ENCODE assay signal across 35 cellular contexts in genomic region chr10:62390497-62391176, GRCh38. TPM values are rescaled to one million over a fixed set of nuclear protein-coding genes. Genes with fewer than 3 reads are reported as not detected.
DNase-seq lines count a peak whose midpoint lies in the region; ATAC-seq, FAIRE-seq and TF ChIP-seq lines count a peak whose summit lies in the region.
"Had no signal": no experiment of that assay in that cellular context is flagged by ENCODE, and none has a peak within 500 bp of the region (broad histone marks: within the 10 kb centered on the region; RNA-seq: fewer than 3 reads in every experiment).

No MANE protein-coding gene starts in this region.

- in situ Hi-C loops in GM23248 (cut with MboI) (no loop called here), ACHN (cut with HindIII; ENCODE audit: low pct_ligation_motif_present, low pct_unique_long_range_greater_than_20kb, low sequenced_read_pairs) (no loop called here)

- no peaks in the 10 kb centered on the region for H3K36me3 ChIP-seq in GM23248 (ENCODE audit: low read depth)
- H3K36me3 ChIP-seq: esophagus squamous epithelium, heart left ventricle, lower lobe of right lung, tibial nerve had no signal

- no peak overlapping the region for H3K27ac ChIP-seq in GM23248
- H3K27ac ChIP-seq: C4-2B, esophagus squamous epithelium, heart left ventricle, HL-60, lower lobe of right lung, psoas muscle, tibial nerve, VCaP had no signal

- H3K9me3 Mint-ChIP-seq in stimulated activated effector memory CD8-positive, alpha-beta T cell treated with anti-CD3 and anti-CD28 coated beads, Interleukin-12 subunit alpha, Interleukin-12 subunit beta, amount 100 ng/mL, for 72 hours, result no peaks in the 10 kb centered on the region
- H3K9me3 Mint-ChIP-seq in Calu3 (ENCODE audit: low read depth, unreplicated experiment), result peaks cover 2% of the 10 kb centered on the region
- H3K9me3 Mint-ChIP-seq: activated CD8-positive, alpha-beta T cell treated with anti-CD3 and anti-CD28 coated beads for 36 hours; naive thymus-derived CD8-positive, alpha-beta T cell had no signal

- BruUV-seq in Calu3 (replicated peaks; lab: Mats Ljungman, UMichigan), result no TSS peak

- DNase-seq in GM23248, result peak; percentile 56
- DNase-seq in RCC 7860 (ENCODE audit: low spot score), result peak; percentile 24
- no peak for DNase-seq in stimulated activated effector memory CD8-positive, alpha-beta T cell treated with anti-CD3 and anti-CD28 coated beads, Interleukin-12 subunit alpha, Interleukin-12 subunit beta, amount 100 ng/mL, for 72 hours (ENCODE audit: low spot score in 2 of 2)
- no peak for DNase-seq in Calu3
- DNase-seq in ACHN, result no peak
- DNase-seq: activated CD4-positive, alpha-beta T cell treated with anti-CD3 and anti-CD28 coated beads for 36 hours; activated CD8-positive, alpha-beta T cell treated with anti-CD3 and anti-CD28 coated beads for 36 hours; activated effector memory CD4-positive, alpha-beta T cell treated with anti-CD3 and anti-CD28 coated beads, Interleukin-2, amount 50 U/mL, for 16 hours; DMS79; esophagus squamous epithelium; foreskin melanocyte; heart left ventricle; Karpas-422; kidney glomerular epithelial cell; lower lobe of right lung; naive thymus-derived CD8-positive, alpha-beta T cell; NCI-H2029 treated with DMSO at 0.1 percent for 48 hours; NCI-H69; occipital lobe; psoas muscle; SHP77 treated with DMSO at 0.1 percent for 48 hours; stimulated activated CD4-positive, alpha-beta T cell treated with anti-CD3 and anti-CD28 coated beads, Interleukin-4, amount 100 ng/mL, for 24 hours; SW 1271; T-helper 9 cell had no signal

- H3K79me2 ChIP-seq in GM23248 (ENCODE audit: insufficient read depth), result no peaks in the 10 kb centered on the region

- peak; percentile 70 for ATAC-seq in stimulated activated effector memory CD8-positive, alpha-beta T cell treated with anti-CD3 and anti-CD28 coated beads, Interleukin-12 subunit alpha, Interleukin-12 subunit beta, amount 100 ng/mL, for 72 hours
- no peak for ATAC-seq in HG02623 (IDR thresholded peaks at IDR 0.05; ENCODE audit: unreplicated experiment)
- ATAC-seq: activated CD4-positive, alpha-beta T cell treated with anti-CD3 and anti-CD28 coated beads for 36 hours; activated CD8-positive, alpha-beta T cell treated with anti-CD3 and anti-CD28 coated beads for 36 hours; heart left ventricle; HepG2; lower lobe of right lung; naive thymus-derived CD8-positive, alpha-beta T cell; Panc1; psoas muscle; sciatic nerve had no signal

- intact Hi-C loops in Calu3 (cut with micrococcal nuclease; ENCODE audit: unreplicated experiment), result no loop called here

- no peaks in the 10 kb centered on the region for H3K9me2 ChIP-seq in GM23248 (ENCODE audit: insufficient read depth)

- H3K4me3 Mint-ChIP-seq in stimulated activated effector memory CD8-positive, alpha-beta T cell treated with anti-CD3 and anti-CD28 coated beads, Interleukin-12 subunit alpha, Interleukin-12 subunit beta, amount 100 ng/mL, for 72 hours, result no peak overlapping the region
- no peak overlapping the region for H3K4me3 Mint-ChIP-seq in Calu3 (ENCODE audit: low read depth, unreplicated experiment)
- H3K4me3 Mint-ChIP-seq: activated CD4-positive, alpha-beta T cell treated with anti-CD3 and anti-CD28 coated beads for 36 hours; activated CD8-positive, alpha-beta T cell treated with anti-CD3 and anti-CD28 coated beads for 36 hours; activated naive CD8-positive, alpha-beta T cell; naive thymus-derived CD8-positive, alpha-beta T cell had no signal

- CTCF ChIA-PET in Calu3 (lab: Charles Lee), result no interaction called here

- H3K27me3 ChIP-seq in GM23248 (replicated peaks; ENCODE audit: insufficient read depth), result no peaks in the 10 kb centered on the region
- H3K27me3 ChIP-seq: esophagus squamous epithelium, heart left ventricle, tibial nerve had no signal

- no peak overlapping the region for H3K9ac ChIP-seq in GM23248

- peak overlapping the region; percentile 16 for H3K4me2 ChIP-seq in GM23248 (ENCODE audit: unreplicated experiment)

- H3K9me3 ChIP-seq in GM23248 (ENCODE audit: low read depth), result no peaks in the 10 kb centered on the region
- H3K9me3 ChIP-seq: esophagus squamous epithelium, heart left ventricle, lower lobe of right lung, psoas muscle, tibial nerve had no signal

- H3K4me1 Mint-ChIP-seq in stimulated activated effector memory CD8-positive, alpha-beta T cell treated with anti-CD3 and anti-CD28 coated beads, Interleukin-12 subunit alpha, Interleukin-12 subunit beta, amount 100 ng/mL, for 72 hours, result peaks cover 5% of the 10 kb centered on the region
- H3K4me1 Mint-ChIP-seq in Calu3 (ENCODE audit: low read depth, unreplicated experiment), result peaks cover 17% of the 10 kb centered on the region
- H3K4me1 Mint-ChIP-seq: naive thymus-derived CD8-positive, alpha-beta T cell had no signal

- H3K36me3 Mint-ChIP-seq in stimulated activated effector memory CD8-positive, alpha-beta T cell treated with anti-CD3 and anti-CD28 coated beads, Interleukin-12 subunit alpha, Interleukin-12 subunit beta, amount 100 ng/mL, for 72 hours, result no peaks in the 10 kb centered on the region
- H3K36me3 Mint-ChIP-seq in Calu3 (ENCODE audit: insufficient read depth, unreplicated experiment), result no peaks in the 10 kb centered on the region
- H3K36me3 Mint-ChIP-seq: activated naive CD8-positive, alpha-beta T cell; naive thymus-derived CD8-positive, alpha-beta T cell had no signal

- H4K20me1 ChIP-seq in GM23248 (ENCODE audit: insufficient read depth), result no peaks in the 10 kb centered on the region

- no peaks in the 10 kb centered on the region for H3K27me3 Mint-ChIP-seq in Calu3 (ENCODE audit: unreplicated experiment)

- no peak for TF ChIP-seq CTCF in Calu3 (IDR thresholded peaks at IDR 0.05; ENCODE audit: unreplicated experiment)

- no peak overlapping the region for H3K27ac Mint-ChIP-seq in stimulated activated effector memory CD8-positive, alpha-beta T cell treated with anti-CD3 and anti-CD28 coated beads, Interleukin-12 subunit alpha, Interleukin-12 subunit beta, amount 100 ng/mL, for 72 hours
- H3K27ac Mint-ChIP-seq in Calu3 (ENCODE audit: unreplicated experiment), result no peak overlapping the region
- H3K27ac Mint-ChIP-seq: activated CD4-positive, alpha-beta T cell treated with anti-CD3 and anti-CD28 coated beads for 36 hours; activated CD8-positive, alpha-beta T cell treated with anti-CD3 and anti-CD28 coated beads for 36 hours; activated naive CD8-positive, alpha-beta T cell; naive thymus-derived CD8-positive, alpha-beta T cell had no signal

- no peak overlapping the region for H3K4me3 ChIP-seq in GM23248
- H3K4me3 ChIP-seq: esophagus squamous epithelium, heart left ventricle, lower lobe of right lung, psoas muscle, tibial nerve had no signal

- H2AFZ ChIP-seq in GM23248, result no peak overlapping the region

- H3K4me1 ChIP-seq in GM23248 (ENCODE audit: insufficient read depth), result peaks cover 33% of the 10 kb centered on the region
- H3K4me1 ChIP-seq: esophagus squamous epithelium, lower lobe of right lung, psoas muscle, tibial nerve had no signal

- FAIRE-seq in RCC 7860 (lab: Jason Lieb, UNC) (peak; percentile 81), colon (lab: Jason Lieb, UNC) (peak; percentile 82)
- FAIRE-seq: H1, HepG2 had no signal

- WGBS in GM23248 (ENCODE audit: low coverage in 1 of 2, low lambda C conversion rate in 2 of 2, missing lambda C conversion rate in 2 of 2), 2 experiments, result 48 to 55% methylated on average over 2 of the region's 2 CpGs

- H3F3A ChIP-seq in GM23248 (ENCODE audit: insufficient read depth), result peaks cover 28% of the 10 kb centered on the region

RNA-seq across cellular contexts. Expression of gene ZNF365, which starts 16.5 kb away (rescaled TPM):
- 0.86 and 2.4 TPM in 2 replicates for total RNA-seq in GM23248 (2014; rRNA removed; shearing (Covaris generic))
- 0.76 and 1.4 TPM in 2 replicates for polyA plus RNA-seq in GM23248 (2016; fragmentation: Nextera tagmentation; extraction: Ambion mirVana)
- 4.0 and 4.3 TPM in 2 replicates for total RNA-seq in Calu3 (2022)
- total RNA-seq: activated CD8-positive, alpha-beta T cell treated with anti-CD3 and anti-CD28 coated beads for 36 hours; HepG2; naive thymus-derived CD8-positive, alpha-beta T cell had no signal
- polyA plus RNA-seq: HepG2 had no signal

Comparison
In these comparisons a context has a peak if more than half of its experiments do, and no peak if none do; other contexts are left out.
1. DNase-seq: peak in GM23248 (single experiment) and RCC 7860 (single experiment); none in stimulated activated effector memory CD8-positive, alpha-beta T cell treated with anti-CD3 and anti-CD28 coated beads, Interleukin-12 subunit alpha, Interleukin-12 subunit beta, amount 100 ng/mL, for 72 hours (0 of 2), Calu3 (single experiment) and ACHN (single experiment).